In the genomic region with DNA sequence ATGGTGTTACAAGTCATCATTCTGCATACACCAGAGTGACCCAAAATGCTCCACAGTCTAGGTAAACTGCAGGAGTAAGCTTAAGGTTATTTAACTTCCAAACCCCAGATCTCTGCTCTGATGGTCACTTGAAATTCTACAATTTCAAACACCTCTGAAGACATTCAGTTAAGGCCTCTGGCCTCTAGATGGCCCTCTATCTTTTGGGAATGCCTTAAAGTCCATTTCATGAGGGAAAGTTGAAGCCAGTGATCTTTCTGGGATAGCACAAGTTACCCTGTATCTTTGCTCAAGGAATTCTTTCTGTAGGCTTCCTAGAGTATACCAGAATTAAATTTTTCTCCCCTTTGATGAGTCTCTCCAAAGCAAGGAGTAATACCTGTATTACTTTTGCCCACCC, we compare ENCODE assay signal across 8 cellular contexts. TPM values are rescaled to one million over a fixed set of nuclear protein-coding genes. Genes with fewer than 3 reads are reported as not detected.
A peak's percentile ranks its signal among the peaks of the same experiment; 100 is the strongest.
DNase-seq lines count a peak whose midpoint lies in the region; ATAC-seq and TF ChIP-seq lines count a peak whose summit lies in the region.
"Not testable (repeated sequence)": the region's sequence is repeated elsewhere in the genome, so short reads cannot be mapped to it uniquely, and the experiment has no call there.

No MANE protein-coding gene starts in this region.

- not testable (repeated sequence) for TF ChIP-seq POLR2A in gastrocnemius medialis (IDR thresholded peaks at IDR 0.05)

- H3K4me3 ChIP-seq in GM06990 (replicated peaks; ENCODE audit: low read depth, low read length); Loucy (ENCODE audit: low read length, poor library complexity, severe bottlenecking); endodermal cell (ENCODE audit: low read length); liver (ENCODE audit: low read depth in 1 of 3, low read length in 3 of 3); gastrocnemius medialis: not testable (repeated sequence)

- intact Hi-C loops in activated CD8-positive, alpha-beta T cell treated with anti-CD3 and anti-CD28 coated beads for 36 hours (cut with micrococcal nuclease); gastrocnemius medialis (cut with DNase I; ENCODE audit: low total_unique reads): not testable (repeated sequence)

- not testable (repeated sequence) for H3F3A ChIP-seq in Loucy (ENCODE audit: low read depth)

- POLR2A ChIA-PET in activated CD8-positive, alpha-beta T cell treated with anti-CD3 and anti-CD28 coated beads for 36 hours (lab: Charles Lee): not testable (repeated sequence)

- H3K27ac ChIP-seq in 22Rv1; endodermal cell (ENCODE audit: low read depth, low read length); foreskin keratinocyte; liver (ENCODE audit: low read depth in 1 of 2, low read length in 2 of 2); gastrocnemius medialis: not testable (repeated sequence)

- H2AFZ ChIP-seq in Loucy (ENCODE audit: low read length): not testable (repeated sequence)

- H3K27me3 Mint-ChIP-seq in activated CD8-positive, alpha-beta T cell treated with anti-CD3 and anti-CD28 coated beads for 36 hours; endodermal cell (ENCODE audit: insufficient read depth): not testable (repeated sequence)

- H3K4me2 ChIP-seq in Loucy (ENCODE audit: low read depth, low read length, poor library complexity, severe bottlenecking): not testable (repeated sequence)

- H3K9me2 ChIP-seq in Loucy (replicated peaks; ENCODE audit: low read depth, low read length): not testable (repeated sequence)

- H3K36me3 Mint-ChIP-seq in activated CD8-positive, alpha-beta T cell treated with anti-CD3 and anti-CD28 coated beads for 36 hours (ENCODE audit: low read depth); endodermal cell (ENCODE audit: low read depth): not testable (repeated sequence)

- H4K20me1 ChIP-seq in Loucy (ENCODE audit: insufficient read depth, low read length, poor library complexity, severe bottlenecking): not testable (repeated sequence)

- not testable (repeated sequence) for H3K27me3 ChIP-seq in GM06990 (replicated peaks; ENCODE audit: control insufficient read depth, insufficient read depth, low read length); Loucy (ENCODE audit: insufficient read depth, low read length, poor library complexity, severe bottlenecking); endodermal cell (ENCODE audit: control insufficient read depth, insufficient read depth, low read length, poor library complexity, severe bottlenecking); foreskin keratinocyte; liver (ENCODE audit: control insufficient read depth in 4 of 4, insufficient read depth in 4 of 4, low read length in 3 of 4); gastrocnemius medialis

- H3K4me1 Mint-ChIP-seq in activated CD8-positive, alpha-beta T cell treated with anti-CD3 and anti-CD28 coated beads for 36 hours (ENCODE audit: low read depth): peaks cover 13% of the 10 kb centered on the region
- H3K4me1 Mint-ChIP-seq in endodermal cell: peaks cover 10% of the 10 kb centered on the region

- peak; percentile 72 for TF ChIP-seq CTCF in 22Rv1 (IDR thresholded peaks at IDR 0.05)
- peak; percentile 32 for TF ChIP-seq CTCF in GM06990 (IDR thresholded peaks at IDR 0.05; ENCODE audit: insufficient read depth, low read length, poor library complexity, severe bottlenecking)
- peak; percentile 47 for TF ChIP-seq CTCF in Loucy (conservative IDR thresholded peaks at IDR 0.05; ENCODE audit: low read length)
- peak; percentile 27 for TF ChIP-seq CTCF in activated CD8-positive, alpha-beta T cell treated with anti-CD3 and anti-CD28 coated beads for 36 hours (IDR thresholded peaks at IDR 0.05)
- TF ChIP-seq CTCF in endodermal cell (conservative IDR thresholded peaks at IDR 0.05): peak; percentile 56
- peak; percentile 52 for TF ChIP-seq CTCF in foreskin keratinocyte (conservative IDR thresholded peaks at IDR 0.05)
- not testable (repeated sequence) for TF ChIP-seq CTCF in liver (IDR thresholded peaks at IDR 0.05; ENCODE audit: low read depth, low read length, missing input control)
- peak in 4 of 5 experiments; percentile 9 to 33 (median 18) for TF ChIP-seq CTCF in gastrocnemius medialis (IDR thresholded peaks at IDR 0.05 in 4 of 5, conservative IDR thresholded peaks at IDR 0.05 in 1 of 5)

- ATAC-seq in activated CD8-positive, alpha-beta T cell treated with anti-CD3 and anti-CD28 coated beads for 36 hours: not testable (repeated sequence)
- peak; percentile 40 for ATAC-seq in foreskin keratinocyte
- ATAC-seq in gastrocnemius medialis: peak; percentile 58 to 76

- not testable (repeated sequence) for H3K79me2 ChIP-seq in Loucy (ENCODE audit: insufficient read depth, low read length)

- DNase-seq in GM06990 (ENCODE audit: extremely low read depth, insufficient read length); activated CD8-positive, alpha-beta T cell treated with anti-CD3 and anti-CD28 coated beads for 36 hours; endodermal cell; foreskin keratinocyte; gastrocnemius medialis: not testable (repeated sequence)

- not testable (repeated sequence) for H3K9me3 Mint-ChIP-seq in activated CD8-positive, alpha-beta T cell treated with anti-CD3 and anti-CD28 coated beads for 36 hours
- peaks cover 17% of the 10 kb centered on the region for H3K9me3 Mint-ChIP-seq in endodermal cell

- H3K9me3 ChIP-seq in Loucy (ENCODE audit: insufficient read depth, low read depth, low read length); liver (ENCODE audit: control insufficient read depth in 4 of 4, low read length in 3 of 4); gastrocnemius medialis: not testable (repeated sequence)
- H3K9me3 ChIP-seq in endodermal cell (ENCODE audit: control insufficient read depth, low read length): peaks cover 21% of the 10 kb centered on the region

- in situ Hi-C loops in gastrocnemius medialis (cut with MboI; ENCODE audit: low sequenced_read_pairs in 4 of 4): not testable (repeated sequence)

- not testable (repeated sequence) for H3K4me1 ChIP-seq in Loucy (ENCODE audit: insufficient read depth, low read length, poor library complexity, severe bottlenecking); endodermal cell (ENCODE audit: control insufficient read depth, insufficient read depth, low read length); foreskin keratinocyte; liver (ENCODE audit: control insufficient read depth in 4 of 4, insufficient read depth in 4 of 4, low read length in 3 of 4); gastrocnemius medialis

- TF ChIP-seq RAD21 in liver (IDR thresholded peaks at IDR 0.05): peak; percentile 30 to 31

- CTCF ChIA-PET in activated CD8-positive, alpha-beta T cell treated with anti-CD3 and anti-CD28 coated beads for 36 hours (lab: Charles Lee): interaction anchor here (0.6 to 0.9 kb wide), 2 partner anchors 12 to 58 kb away, joined by 3 read pairs; no protein-coding TSS in a partner anchor

- not testable (repeated sequence) for H3K27ac Mint-ChIP-seq in activated CD8-positive, alpha-beta T cell treated with anti-CD3 and anti-CD28 coated beads for 36 hours; endodermal cell

- not testable (repeated sequence) for H3K4me3 Mint-ChIP-seq in activated CD8-positive, alpha-beta T cell treated with anti-CD3 and anti-CD28 coated beads for 36 hours; endodermal cell

- H3K9ac ChIP-seq in Loucy (ENCODE audit: low read depth, low read length, poor library complexity, severe bottlenecking); endodermal cell (ENCODE audit: extremely low read depth, low read length, poor library complexity, severe bottlenecking); liver (ENCODE audit: low read depth in 1 of 2, low read length in 2 of 2): not testable (repeated sequence)

- H3K36me3 ChIP-seq in GM06990 (ENCODE audit: control insufficient read depth, insufficient read depth, low read length); Loucy (ENCODE audit: insufficient read depth, low read length); endodermal cell (ENCODE audit: control insufficient read depth, insufficient read depth, low read length); liver (ENCODE audit: control insufficient read depth in 4 of 4, insufficient read depth in 3 of 4, low read depth in 1 of 4, low read length in 3 of 4); gastrocnemius medialis: not testable (repeated sequence)

RNA-seq across cellular contexts. Expression of a gene that starts 18.7 kb away (rescaled TPM):
- total RNA-seq in activated CD8-positive, alpha-beta T cell treated with anti-CD3 and anti-CD28 coated beads for 36 hours: 1 to 10 TPM; 1.1 to 2.8 TPM
- 10 to 100 TPM; 17.6 to 23.9 TPM for total RNA-seq in endodermal cell
- polyA plus RNA-seq in endodermal cell (2013, experiment 1 of 2): 5.3 TPM
- 2.2 TPM for polyA plus RNA-seq in endodermal cell (2013, experiment 2 of 2)
- total RNA-seq in foreskin keratinocyte: 1.2 and 1.7 TPM in 2 replicates
- 1.0 and 1.2 TPM in 2 replicates for polyA plus RNA-seq in foreskin keratinocyte
- total RNA-seq in liver: 1 to 10 TPM in 1 of 2 donors, under 1 TPM in 1; 0.50 to 1.4 TPM
- polyA plus RNA-seq in liver: under 1 TPM; 0.28 to 0.36 TPM
- total RNA-seq in gastrocnemius medialis: 1 to 10 TPM in 2 of 4 donors, not detected in 2; 2.0 to 2.2 TPM

RNA-seq across cellular contexts. Expression of a gene that starts 18.7 kb away (rescaled TPM):
- total RNA-seq in activated CD8-positive, alpha-beta T cell treated with anti-CD3 and anti-CD28 coated beads for 36 hours: 10 to 100 TPM; 23.7 to 25.6 TPM
- total RNA-seq in endodermal cell (10 to 100 TPM; 42.0 to 59.1 TPM), foreskin keratinocyte (32.6 and 33.6 TPM in 2 replicates), liver (10 to 100 TPM in 1 of 2 donors, 1 to 10 TPM in 1; 8.7 to 10.1 TPM), gastrocnemius medialis (10 to 100 TPM; 12.9 to 25.1 (median 15.2) TPM)
- 26.1 TPM for polyA plus RNA-seq in endodermal cell (2013, experiment 1 of 2)
- 27.2 TPM for polyA plus RNA-seq in endodermal cell (2013, experiment 2 of 2)
- polyA plus RNA-seq in foreskin keratinocyte (12.5 and 16.1 TPM in 2 replicates), liver (1 to 10 TPM; 3.2 to 3.6 TPM)
